In the genomic region with DNA sequence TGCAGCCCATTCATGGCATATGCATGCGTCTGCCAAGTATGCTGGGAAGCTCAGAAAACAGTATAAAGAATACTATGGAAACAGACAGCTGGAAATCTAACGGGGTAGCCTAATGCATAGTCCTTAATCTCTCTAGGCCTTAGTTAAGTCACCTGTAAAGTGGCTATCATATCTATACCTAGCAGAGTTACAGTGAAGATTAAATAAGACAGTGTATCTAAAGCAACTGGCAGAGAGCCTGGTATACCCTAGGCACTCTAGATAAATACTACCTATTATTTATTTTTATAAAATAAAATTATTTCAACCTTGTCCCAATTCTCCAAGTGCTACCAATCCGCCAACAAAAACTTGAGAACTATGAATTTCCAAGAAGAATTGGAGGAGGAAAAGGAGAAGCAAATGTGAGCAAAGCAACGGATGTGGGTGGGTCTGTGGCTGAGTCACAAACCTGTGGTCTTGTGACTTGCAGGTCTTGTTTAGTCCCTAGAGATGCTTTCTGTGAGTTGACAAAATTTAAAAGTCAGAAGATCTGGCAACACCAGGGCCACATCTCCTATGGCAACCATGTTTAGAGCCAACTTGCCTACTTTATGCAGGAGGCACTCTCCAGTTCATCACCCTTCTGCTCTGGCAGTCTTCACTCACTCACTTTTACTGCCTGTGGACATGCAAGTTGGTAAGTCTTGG, we compare ENCODE assay signal across 10 cellular contexts.
A peak's percentile ranks its signal among the peaks of the same experiment; 100 is the strongest.
DNase-seq lines count a peak whose midpoint lies in the region; ATAC-seq and TF ChIP-seq lines count a peak whose summit lies in the region.
"Had no signal": no experiment of that assay in that cellular context is flagged by ENCODE, and none has a peak within 500 bp of the region (broad histone marks: within the 10 kb centered on the region; RNA-seq: fewer than 3 reads in every experiment).

No MANE protein-coding gene starts in this region.

- peak; percentile 85 for ATAC-seq in GM21381 (IDR thresholded peaks at IDR 0.05; ENCODE audit: unreplicated experiment)
- peak; percentile 94 for ATAC-seq in HG03558 (IDR thresholded peaks at IDR 0.05; ENCODE audit: extremely low read depth, unreplicated experiment)
- no peak for ATAC-seq in body of pancreas

- peaks cover 61% of the 10 kb centered on the region for H3K4me1 ChIP-seq in body of pancreas

- in situ Hi-C loops in GM13977 (cut with MboI; ENCODE audit: low pct_unique_long_range_greater_than_20kb, low sequenced_read_pairs, unreplicated experiment), result no loop called here
- in situ Hi-C loops in G401 (cut with HindIII; ENCODE audit: low sequenced_read_pairs), result no loop called here

- TF ChIP-seq CTCF in GM13977 (IDR thresholded peaks at IDR 0.05; ENCODE audit: extremely low read depth, insufficient read depth, missing control alignments) (no peak), body of pancreas (IDR thresholded peaks at IDR 0.05) (no peak)

- H3K36me3 ChIP-seq in body of pancreas (replicated peaks in 1 of 2; ENCODE audit: insufficient read depth in 1 of 2, low read depth in 2 of 2), result no peaks in the 10 kb centered on the region

- peak; percentile 19 for DNase-seq in GM13977 (ENCODE audit: low spot score)
- peak in 2 of 4 donors; percentile 38 to 45 for DNase-seq in body of pancreas
- DNase-seq in amniotic stem cell (lab: John Stamatoyannopoulos, UW), result no peak
- no peak for DNase-seq in cortex of kidney (lab: John Stamatoyannopoulos, UW)
- DNase-seq in G401 (ENCODE audit: low spot score), result no peak
- DNase-seq in ureter (ENCODE audit: low spot score), result no peak

- TF ChIP-seq POLR2A in body of pancreas (IDR thresholded peaks at IDR 0.05), result no peak

- H3K9me3 ChIP-seq in body of pancreas, result no peaks in the 10 kb centered on the region

- H3K4me3 ChIP-seq in body of pancreas, result no peak overlapping the region
- H3K4me3 ChIP-seq: skin epidermis had no signal

- intact Hi-C loops in body of pancreas (cut with DNase I), result no loop called here

- 53 to 56% methylated on average over 4 of the region's 4 CpGs for WGBS in body of pancreas, 2 donors

- no peaks in the 10 kb centered on the region for H3K27me3 ChIP-seq in body of pancreas

- peak overlapping the region; percentile 46 to 81 (median 64) for H3K27ac ChIP-seq in body of pancreas
- H3K27ac ChIP-seq: KMS-11 had no signal
